ENCODE assay signal across 10 cellular contexts in the genomic region with DNA sequence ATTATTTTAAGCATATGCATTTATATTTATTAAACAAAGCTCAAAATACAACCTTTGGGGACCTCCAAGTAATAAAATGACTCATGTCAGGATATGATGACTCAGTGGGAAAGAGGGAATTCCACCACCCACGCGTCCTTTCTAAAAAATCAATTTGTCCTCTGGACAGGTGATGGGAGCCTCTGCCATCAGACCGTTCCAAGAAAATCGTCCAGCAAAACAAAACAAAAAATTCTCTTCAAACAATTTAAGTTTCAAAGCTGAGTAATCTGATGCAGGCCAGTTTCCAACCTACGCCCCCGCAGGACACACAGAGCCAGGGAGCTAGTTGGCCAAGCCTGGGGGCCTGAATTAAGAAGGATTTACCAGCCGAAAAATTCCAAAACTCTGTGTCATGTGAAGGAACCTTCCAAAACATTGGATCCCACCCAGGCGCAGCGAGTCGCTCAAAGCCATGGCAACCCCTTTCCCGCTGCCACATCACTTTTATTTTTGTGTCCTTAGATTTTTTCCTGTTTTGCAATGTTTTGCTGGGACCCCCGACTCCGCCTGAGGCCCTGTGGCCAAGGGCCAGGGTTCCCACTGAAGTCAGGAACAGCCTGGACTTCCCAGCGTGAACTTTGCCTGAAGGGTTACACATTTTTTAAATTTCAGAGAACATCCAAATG.
A peak's percentile ranks its signal among the peaks of the same experiment; 100 is the strongest.
DNase-seq lines count a peak whose midpoint lies in the region; ATAC-seq and FAIRE-seq lines count a peak whose summit lies in the region.
"Had no signal": no experiment of that assay in that cellular context is flagged by ENCODE, and none has a peak within 500 bp of the region (broad histone marks: within the 10 kb centered on the region; RNA-seq: fewer than 3 reads in every experiment).

No MANE protein-coding gene starts in this region.

- no peaks in the 10 kb centered on the region for H3K9me3 ChIP-seq in mesodermal cell (ENCODE audit: control insufficient read depth, low read length)

- H3K4me3 ChIP-seq in mesodermal cell (ENCODE audit: extremely low read depth, insufficient read depth, low read length, poor library complexity, severe bottlenecking), result no peak overlapping the region

- peaks cover 7 to 49% (median 22%) of the 10 kb centered on the region in 3 donors for H3K4me1 Mint-ChIP-seq in T-cell

- WGBS in mesodermal cell (ENCODE audit: insufficient coverage in 2 of 2), 2 experiments, result 68 to 71% methylated on average over 10 of the region's 14 CpGs

- POLR2A ChIA-PET in T-cell (lab: Charles Lee), result no interaction called here

- DNase-seq in LHCN-M2 (ENCODE audit: low read depth) (peak; percentile 87), dermis microvascular lymphatic vessel endothelial cell (ENCODE audit: low read depth in 2 of 2) (peak; percentile 94 to 97), NCI-H1694 (lab: John Stamatoyannopoulos, UW) (no peak), GM19240 (ENCODE audit: insufficient read length, low spot score) (no peak), T-cell (no peak)
- DNase-seq: activated CD8-positive, alpha-beta T cell treated with anti-CD3 and anti-CD28 coated beads for 36 hours; COR-L47 had no signal

- ATAC-seq in HG03354 (IDR thresholded peaks at IDR 0.05; ENCODE audit: poor library complexity, severe bottlenecking, unreplicated experiment) (no peak), T-cell (replicated peaks in 1 of 4) (no peak)
- ATAC-seq: activated CD8-positive, alpha-beta T cell treated with anti-CD3 and anti-CD28 coated beads for 36 hours had no signal

- no peaks in the 10 kb centered on the region for H3K9me3 Mint-ChIP-seq in T-cell
- H3K9me3 Mint-ChIP-seq: activated CD8-positive, alpha-beta T cell treated with anti-CD3 and anti-CD28 coated beads for 36 hours had no signal

- H3K36me3 Mint-ChIP-seq in T-cell, result peaks cover 64% of the 10 kb centered on the region

- peak; percentile 95 for FAIRE-seq in A204.1 (lab: Jason Lieb, UNC)

- CTCF ChIA-PET in T-cell (lab: Charles Lee), result interaction anchor here in 1 of 2 donors (0.5 kb wide), 1 partner anchor 766 kb away, joined by 8 read pairs; no protein-coding TSS in a partner anchor

- no peak overlapping the region for H3K27ac Mint-ChIP-seq in T-cell

- no peaks in the 10 kb centered on the region for H3K36me3 ChIP-seq in mesodermal cell (ENCODE audit: control insufficient read depth, insufficient read depth, low read length)

- H3K4me1 ChIP-seq in mesodermal cell (ENCODE audit: control insufficient read depth, insufficient read depth, low read length, poor library complexity, severe bottlenecking), result peaks cover 33% of the 10 kb centered on the region

- H3K4me3 Mint-ChIP-seq in T-cell, result no peak overlapping the region
- H3K4me3 Mint-ChIP-seq: activated CD8-positive, alpha-beta T cell treated with anti-CD3 and anti-CD28 coated beads for 36 hours had no signal

- H3K27ac ChIP-seq in mesodermal cell (ENCODE audit: low read depth, low read length, severe bottlenecking), result peak overlapping the region; percentile 96

- no peaks in the 10 kb centered on the region for H3K27me3 Mint-ChIP-seq in T-cell
- H3K27me3 Mint-ChIP-seq: activated CD8-positive, alpha-beta T cell treated with anti-CD3 and anti-CD28 coated beads for 36 hours had no signal

Comparison
In these comparisons a context has a peak if more than half of its experiments do, and no peak if none do; other contexts are left out.
1. DNase-seq: peak in LHCN-M2 (single experiment) and dermis microvascular lymphatic vessel endothelial cell (2 of 2); none in NCI-H1694 (single experiment), GM19240 (single experiment) and T-cell (0 of 34).